ENCODE assay signal across 31 cellular contexts in the genomic region with DNA sequence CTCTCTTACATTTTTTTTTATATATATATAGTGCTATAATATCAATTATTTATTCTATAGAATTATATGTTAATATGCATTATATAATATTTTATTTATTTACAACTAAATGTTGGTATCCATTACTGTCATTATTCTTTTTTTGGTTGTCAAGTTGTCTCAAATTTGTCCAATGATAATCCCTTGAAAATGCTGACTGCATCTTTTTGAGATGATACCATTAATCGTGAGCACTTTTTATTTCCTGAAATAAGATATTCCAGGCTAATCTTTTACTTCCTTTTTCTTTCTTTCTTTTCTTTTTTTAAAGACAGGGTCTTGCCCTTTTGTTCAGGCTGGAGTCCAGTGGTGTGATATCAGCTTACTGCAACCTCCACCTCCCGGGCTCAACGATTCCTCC. TPM values are rescaled to one million over a fixed set of nuclear protein-coding genes. Genes with fewer than 3 reads are reported as not detected.
"Had no signal": no experiment of that assay in that cellular context is flagged by ENCODE, and none has a peak within 500 bp of the region (broad histone marks: within the 10 kb centered on the region; RNA-seq: fewer than 3 reads in every experiment).

No MANE protein-coding gene starts in this region.

- H3K4me1 ChIP-seq: pancreas, prostate gland, spleen, suprapubic skin, thyroid gland, tibial nerve, upper lobe of left lung, vagina had no signal

- H3K27me3 ChIP-seq: neutrophil, pancreas, spleen, suprapubic skin, thyroid gland, tibial nerve, upper lobe of left lung, vagina had no signal

- H3K36me3 ChIP-seq: neutrophil, pancreas, prostate gland, spleen, suprapubic skin, thoracic aorta, thyroid gland, tibial nerve, upper lobe of left lung, vagina had no signal

- H3K4me3 ChIP-seq: pancreas, prostate gland, skin epidermis, smooth muscle cell, spleen, suprapubic skin, thoracic aorta, thyroid gland, tibial nerve, upper lobe of left lung, vagina had no signal

- FAIRE-seq: pancreas, urothelium cell line had no signal

- H3K9me3 ChIP-seq: neutrophil, pancreas, prostate gland, suprapubic skin, thoracic aorta, thyroid gland, tibial nerve, upper lobe of left lung, vagina had no signal

- ATAC-seq: naive thymus-derived CD8-positive, alpha-beta T cell; natural killer cell treated with Interleukin-12 subunit alpha and Interleukin-12 subunit beta and Interleukin-15 and Interleukin-18, amount 100 ng/mL, for 72 hours; pancreas; sciatic nerve; stimulated activated memory B cell treated with anti-CD40 and anti-IgM and Interleukin-4, amounts not matched to agents 10 μg/mL and 1 μg/mL and 100 μg/mL, for 72 hours; stimulated activated naive CD8-positive, alpha-beta T cell treated with anti-CD3 and anti-CD28 coated beads, Interleukin-15, amount 100 ng/mL, for 72 hours; stimulated activated naive CD8-positive, alpha-beta T cell treated with anti-CD3 and anti-CD28 coated beads, Interleukin-15, Interleukin-2, amounts not matched to agents 100 U/mL and 50 U/mL, for 24 hours had no signal

- H3K4me2 ChIP-seq: smooth muscle cell had no signal

- H3K27ac ChIP-seq: neutrophil, pancreas, prostate gland, skin epidermis, spleen, suprapubic skin, thoracic aorta, thyroid gland, tibial nerve, upper lobe of left lung, vagina had no signal

- DNase-seq: naive B cell; naive thymus-derived CD8-positive, alpha-beta T cell; nephron progenitor cell; nucleus accumbens; pancreas; retina; spleen; stimulated activated CD4-positive, alpha-beta T cell treated with anti-CD3 and anti-CD28 coated beads, Interleukin-12 subunit alpha, Interleukin-12 subunit beta, amount 100 ng/mL, for 4 hours; stimulated activated CD4-positive, alpha-beta T cell treated with anti-CD3 and anti-CD28 coated beads, Interleukin-1b, Interleukin-23, amount 100 ng/mL, for 48 hours; stimulated activated CD4-positive, alpha-beta T cell treated with anti-CD3 and anti-CD28 coated beads, Interleukin-4, amount 100 ng/mL, for 1 hour; stimulated activated CD4-positive, alpha-beta T cell treated with anti-CD3 and anti-CD28 coated beads, Interleukin-4, amount 100 ng/mL, for 4 hours; stimulated activated CD8-positive, alpha-beta memory T cell treated with anti-CD3 and anti-CD28 coated beads, Interleukin-4, amount 100 ng/mL, for 48 hours; stimulated activated naive CD4-positive, alpha-beta T cell; stimulated activated naive CD8-positive, alpha-beta T cell treated with anti-CD3 and anti-CD28 coated beads, Interleukin-15, amount 100 ng/mL, for 72 hours; stimulated activated naive CD8-positive, alpha-beta T cell treated with anti-CD3 and anti-CD28 coated beads, Interleukin-15, Interleukin-2, amounts not matched to agents 100 U/mL and 50 U/mL, for 24 hours; substantia nigra; thyroid gland; trophoblast cell; upper lobe of left lung had no signal

RNA-seq across cellular contexts. Expression of gene MPDZ, which starts 12.7 kb away (rescaled TPM):
- total RNA-seq: naive thymus-derived CD8-positive, alpha-beta T cell; natural killer cell treated with Interleukin-12 subunit alpha and Interleukin-12 subunit beta and Interleukin-15 and Interleukin-18, amount 100 ng/mL, for 72 hours had no signal
- polyA plus RNA-seq: naive thymus-derived CD8-positive, alpha-beta T cell had no signal
